Comparison of ENCODE assay signal across 9 cellular contexts in genomic region chr16:54446639-54447038, GRCh38.
A peak's percentile ranks its signal among the peaks of the same experiment; 100 is the strongest.
DNase-seq lines count a peak whose midpoint lies in the region; ATAC-seq and TF ChIP-seq lines count a peak whose summit lies in the region.
"Had no signal": no experiment of that assay in that cellular context is flagged by ENCODE, and none has a peak within 500 bp of the region (broad histone marks: within the 10 kb centered on the region; RNA-seq: fewer than 3 reads in every experiment).

No MANE protein-coding gene starts in this region.

- no peaks in the 10 kb centered on the region for H3K4me1 Mint-ChIP-seq in effector memory CD8-positive, alpha-beta T cell (ENCODE audit: low read depth in 2 of 2)

- H3K27ac ChIP-seq in GM23248 (peak overlapping the region; percentile 65), colonic mucosa (no peak overlapping the region)

- H3K9me2 ChIP-seq in GM23248 (ENCODE audit: insufficient read depth) = no peaks in the 10 kb centered on the region

- no peaks in the 10 kb centered on the region for H3K36me3 Mint-ChIP-seq in effector memory CD8-positive, alpha-beta T cell (ENCODE audit: insufficient read depth)

- H3K27me3 Mint-ChIP-seq in effector memory CD8-positive, alpha-beta T cell = peaks cover 26 to 27% of the 10 kb centered on the region in 2 donors

- H3K27me3 ChIP-seq in GM23248 (replicated peaks; ENCODE audit: insufficient read depth) (no peaks in the 10 kb centered on the region), colonic mucosa (no peaks in the 10 kb centered on the region)

- H3F3A ChIP-seq in GM23248 (ENCODE audit: insufficient read depth) = peaks cover 19% of the 10 kb centered on the region

- no peak overlapping the region for H2AFZ ChIP-seq in GM23248

- peak; percentile 98 for DNase-seq in GM23248
- DNase-seq in SIG-M5 treated with dmso at 0.1 percent for 504 hours (lab: John Stamatoyannopoulos, UW; ENCODE audit: unreplicated experiment) = peak; percentile 78
- DNase-seq in glomerular visceral epithelial cell (ENCODE audit: extremely low spot score) = peak; percentile 76
- DNase-seq in retinal pigment epithelial cell (ENCODE audit: low read depth) = peak; percentile 91
- no peak for DNase-seq in AG08396 (ENCODE audit: low spot score)
- DNase-seq in effector memory CD8-positive, alpha-beta T cell = no peak
- no peak for DNase-seq in colonic mucosa

- H3K9me3 ChIP-seq in GM23248 (ENCODE audit: low read depth) (no peaks in the 10 kb centered on the region), colonic mucosa (no peaks in the 10 kb centered on the region)

- no peaks in the 10 kb centered on the region for H4K20me1 ChIP-seq in GM23248 (ENCODE audit: insufficient read depth)

- peak overlapping the region; percentile 7 for H3K4me2 ChIP-seq in GM23248 (ENCODE audit: unreplicated experiment)

- H3K4me1 ChIP-seq in GM23248 (ENCODE audit: insufficient read depth) (peaks cover 32% of the 10 kb centered on the region), colonic mucosa (no peaks in the 10 kb centered on the region)

- no peaks in the 10 kb centered on the region for H3K79me2 ChIP-seq in GM23248 (ENCODE audit: insufficient read depth)

- TF ChIP-seq CTCF in retinal pigment epithelial cell (conservative IDR thresholded peaks at IDR 0.05; ENCODE audit: low read depth, low read length) = no peak
- TF ChIP-seq CTCF in colonic mucosa (IDR thresholded peaks at IDR 0.05) = no peak

- no peak overlapping the region for H3K4me3 Mint-ChIP-seq in effector memory CD8-positive, alpha-beta T cell
- H3K4me3 Mint-ChIP-seq: neural crest cell had no signal

- H3K4me3 ChIP-seq in GM23248 (no peak overlapping the region), retinal pigment epithelial cell (ENCODE audit: low read length) (no peak overlapping the region), colonic mucosa (no peak overlapping the region)

- H3K27ac Mint-ChIP-seq in effector memory CD8-positive, alpha-beta T cell = no peak overlapping the region

- H3K9ac ChIP-seq in GM23248 (peak overlapping the region; percentile 25; the same call in 1 of the 2 replicates), colonic mucosa (ENCODE audit: low read depth in 2 of 2, low read length in 2 of 2) (no peak overlapping the region)

- H3K9me3 Mint-ChIP-seq in effector memory CD8-positive, alpha-beta T cell = no peaks in the 10 kb centered on the region
- H3K9me3 Mint-ChIP-seq: neural crest cell had no signal

- WGBS in GM23248 (ENCODE audit: low coverage in 1 of 2, low lambda C conversion rate in 2 of 2, missing lambda C conversion rate in 2 of 2), 2 experiments = 3 to 7% methylated on average over 10 of the region's 10 CpGs

- intact Hi-C loops in colonic mucosa (cut with DNase I) = no loop called here

- ATAC-seq in effector memory CD8-positive, alpha-beta T cell (replicated peaks) = no peak
- ATAC-seq in GM21423 (IDR thresholded peaks at IDR 0.05; ENCODE audit: unreplicated experiment) = no peak

- in situ Hi-C loops in GM23248 (cut with MboI) = no loop called here

- H3K36me3 ChIP-seq in GM23248 (ENCODE audit: low read depth) (no peaks in the 10 kb centered on the region), colonic mucosa (no peaks in the 10 kb centered on the region)

Comparison
In these comparisons a context has a peak if more than half of its experiments do, and no peak if none do; other contexts are left out.
1. DNase-seq: peak in GM23248 (single experiment), SIG-M5 treated with dmso at 0.1 percent for 504 hours (single experiment), glomerular visceral epithelial cell (single experiment) and retinal pigment epithelial cell (single experiment); none in AG08396 (single experiment), effector memory CD8-positive, alpha-beta T cell (0 of 3) and colonic mucosa (single experiment).